In the genomic region with DNA sequence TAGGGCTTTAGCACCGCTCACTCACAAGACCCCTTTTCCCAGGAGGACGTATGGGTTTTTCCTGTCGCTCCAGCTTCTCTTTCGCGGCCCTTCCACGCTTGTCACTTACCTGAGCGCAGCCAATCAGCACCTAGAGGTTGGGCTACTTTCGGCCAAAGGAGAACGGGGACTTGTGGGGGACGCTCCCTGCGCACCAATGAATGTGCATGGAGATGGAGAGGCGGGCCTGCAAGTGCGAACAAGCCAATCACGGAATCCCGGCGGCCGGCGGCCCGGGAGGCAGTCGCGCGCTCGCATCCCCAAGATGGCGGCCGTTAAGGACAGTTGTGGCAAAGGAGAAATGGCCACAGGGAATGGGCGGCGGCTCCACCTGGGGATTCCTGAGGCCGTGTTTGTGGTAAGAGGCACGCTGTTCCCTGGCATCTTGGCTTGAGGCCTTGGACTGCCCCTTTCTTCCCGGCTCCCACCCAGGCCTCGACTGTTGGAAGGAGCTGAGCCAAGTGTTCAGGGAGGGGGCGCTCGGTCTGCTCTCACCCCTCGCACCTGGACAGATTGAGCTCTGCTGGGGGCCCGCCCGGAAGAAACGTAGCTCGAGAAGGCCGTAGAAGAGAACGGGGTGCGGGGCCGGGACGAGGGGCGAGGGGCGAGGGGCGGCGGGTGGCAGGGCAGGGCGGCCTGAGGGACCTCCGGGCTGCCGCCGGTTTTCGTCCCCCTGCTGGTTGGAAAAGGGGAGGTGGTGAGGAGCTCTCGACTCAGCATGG, we compare ENCODE assay signal across 8 cellular contexts. TPM values are rescaled to one million over a fixed set of nuclear protein-coding genes. Genes with fewer than 3 reads are reported as not detected.
DNase-seq lines count a peak whose midpoint lies in the region; ATAC-seq and TF ChIP-seq lines count a peak whose summit lies in the region.

A gene with protein sequence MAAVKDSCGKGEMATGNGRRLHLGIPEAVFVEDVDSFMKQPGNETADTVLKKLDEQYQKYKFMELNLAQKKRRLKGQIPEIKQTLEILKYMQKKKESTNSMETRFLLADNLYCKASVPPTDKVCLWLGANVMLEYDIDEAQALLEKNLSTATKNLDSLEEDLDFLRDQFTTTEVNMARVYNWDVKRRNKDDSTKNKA (plus strand): TSS at position 282 of the 761 bp plus-strand sequence. CDS start 23 bp downstream, at position 305.

- peak within 1 kb of the TSS; percentile 98 for H2AFZ ChIP-seq in trophoblast cell (ENCODE audit: insufficient read depth, low read length, poor library complexity)

- peaks cover 7% of the 10 kb centered on the region for H3K79me2 ChIP-seq in trophoblast cell (ENCODE audit: control insufficient read depth, insufficient read depth, low read length, poor library complexity)

- H3K9me3 Mint-ChIP-seq in T-cell: no peaks in the 10 kb centered on the region

- no peak within 1 kb of the TSS for H2BK12ac ChIP-seq in trophoblast cell (ENCODE audit: low read length)

- intact Hi-C loops in cardiac septum (cut with DNase I): no loop called here
- intact Hi-C loops in transverse colon (cut with DNase I; ENCODE audit: low total_unique reads): no loop called here

- peak within 1 kb of the TSS; percentile 91 for H2BK5ac ChIP-seq in trophoblast cell (ENCODE audit: low read depth, low read length, poor library complexity)

- no peak within 1 kb of the TSS for H3K23ac ChIP-seq in trophoblast cell (ENCODE audit: low read length)

- H3K9me3 ChIP-seq in trophoblast cell (ENCODE audit: insufficient read depth, low read depth, low read length): no peaks in the 10 kb centered on the region
- no peaks in the 10 kb centered on the region for H3K9me3 ChIP-seq in transverse colon

- H3K27ac Mint-ChIP-seq in T-cell: peak within 1 kb of the TSS; percentile 87 to 90

- peak within 1 kb of the TSS; percentile 96 for H3K9ac ChIP-seq in trophoblast cell (ENCODE audit: low read length)

- H3K4me3 Mint-ChIP-seq in T-cell: peak within 1 kb of the TSS; percentile 83 to 97 (median 94)

- peaks cover 3 to 7% of the 10 kb centered on the region in 2 experiments for H3K36me3 ChIP-seq in trophoblast cell (ENCODE audit: control insufficient read depth in 1 of 2, insufficient read depth in 2 of 2, low read length in 2 of 2)
- H3K36me3 ChIP-seq in transverse colon: no peaks in the 10 kb centered on the region

- no peak for TF ChIP-seq POLR2A in transverse colon (IDR thresholded peaks at IDR 0.05)

- CTCF ChIA-PET in T-cell (lab: Charles Lee): interaction anchor here (0.5 to 2.4 kb wide), 11 partner anchors 26 to 1882 kb away, joined by 3 to 11 read pairs (median 3); no protein-coding TSS in a partner anchor

- H3K18ac ChIP-seq in trophoblast cell (ENCODE audit: low read length): peak within 1 kb of the TSS; percentile 98

- H3K4me1 Mint-ChIP-seq in T-cell: peaks cover 21 to 26% (median 25%) of the 10 kb centered on the region in 3 donors

- H4K91ac ChIP-seq in trophoblast cell (ENCODE audit: low read depth, low read length): peak within 1 kb of the TSS; percentile 95

- H3K4me2 ChIP-seq in trophoblast cell (ENCODE audit: low read length): peak within 1 kb of the TSS; percentile 92

- no peaks in the 10 kb centered on the region for H3K27me3 Mint-ChIP-seq in T-cell

- peak within 1 kb of the TSS; percentile 99 for H3K14ac ChIP-seq in trophoblast cell (ENCODE audit: low read length)

- peaks cover 6% of the 10 kb centered on the region for H3K79me1 ChIP-seq in trophoblast cell (ENCODE audit: low read length)

- ATAC-seq in HG02840 (IDR thresholded peaks at IDR 0.05; ENCODE audit: low FRiP score, unreplicated experiment): peak; percentile 98
- peak; percentile 97 to 99 (median 98) for ATAC-seq in T-cell (replicated peaks in 1 of 4)

- in situ Hi-C loops in transverse colon (cut with MboI; ENCODE audit: low pct_ligation_motif_present in 1 of 4, low pct_unique_long_range_greater_than_20kb in 1 of 4, low sequenced_read_pairs in 3 of 4): no loop called here

- H2AK5ac ChIP-seq in trophoblast cell (ENCODE audit: low read length): peak within 1 kb of the TSS; percentile 69

- peak within 1 kb of the TSS; percentile 99 for H4K8ac ChIP-seq in trophoblast cell (ENCODE audit: low read depth, low read length)

- DNase-seq in NCI-H1436 (lab: John Stamatoyannopoulos, UW) (peak; percentile 95), T-cell (peak; percentile 58 to 91 (median 84)), cardiac septum (ENCODE audit: low spot score) (peak; percentile 95), trophoblast cell (peak; percentile 81 to 88), transverse colon (peak; percentile 90)

- no peaks in the 10 kb centered on the region for H3K36me3 Mint-ChIP-seq in T-cell

- peak within 1 kb of the TSS; percentile 99 for H4K12ac ChIP-seq in trophoblast cell (ENCODE audit: low read depth, low read length)

- peaks cover 2 to 5% of the 10 kb centered on the region in 2 experiments for H3K4me1 ChIP-seq in trophoblast cell (ENCODE audit: control insufficient read depth in 1 of 2, insufficient read depth in 2 of 2, low read length in 2 of 2)
- H3K4me1 ChIP-seq in transverse colon: peaks cover 0 to 19% (median 2%) of the 10 kb centered on the region in 4 donors

- no peaks in the 10 kb centered on the region for H3K27me3 ChIP-seq in trophoblast cell (ENCODE audit: insufficient read depth, low read length)
- no peaks in the 10 kb centered on the region for H3K27me3 ChIP-seq in transverse colon

- POLR2A ChIA-PET in T-cell (lab: Charles Lee): no interaction called here

- H3K4me3 ChIP-seq in GM12875 (ENCODE audit: low read depth, low read length) (peak within 1 kb of the TSS; percentile 83), trophoblast cell (ENCODE audit: low read depth, low read length) (peak within 1 kb of the TSS; percentile 90), transverse colon (peak within 1 kb of the TSS; percentile 51 to 79 (median 68))

- no peak within 1 kb of the TSS for H3K27ac ChIP-seq in adipose tissue (ENCODE audit: low read depth, low read length)
- peak within 1 kb of the TSS; percentile 89 for H3K27ac ChIP-seq in trophoblast cell (ENCODE audit: low read depth, low read length)
- H3K27ac ChIP-seq in transverse colon: peak within 1 kb of the TSS; percentile 84 to 92 (median 90)

- 0 to 37% (median 0%) methylated on average over 29 to 53 of the region's 53 CpGs for WGBS in adipose tissue, 3 donors
- no CpG with 5 or more reads among the region's 53 CpGs for WGBS in trophoblast cell (ENCODE audit: extremely low coverage, insufficient coverage, insufficient read length)
- 47% methylated on average over 53 of the region's 53 CpGs; no CpG with 5 or more reads in 1 of the 2 donors for WGBS in transverse colon (ENCODE audit: low coverage in 1 of 2), 2 donors

- TF ChIP-seq EP300 in transverse colon (IDR thresholded peaks at IDR 0.05; ENCODE audit: low read depth): no peak

- H2BK120ac ChIP-seq in trophoblast cell (ENCODE audit: insufficient read depth, low read length, poor library complexity): peak within 1 kb of the TSS; percentile 94

- peak within 1 kb of the TSS; percentile 95 for H3K4ac ChIP-seq in trophoblast cell (ENCODE audit: low read depth, low read length)

- peak; percentile 43; the same call in 1 of the 2 replicates for TF ChIP-seq CTCF in GM12875 (IDR thresholded peaks at IDR 0.05; ENCODE audit: borderline replicate concordance, insufficient read depth, low read depth, low read length)
- peak; percentile 44 to 63 (median 50) for TF ChIP-seq CTCF in transverse colon (IDR thresholded peaks at IDR 0.05)

RNA-seq across cellular contexts. Expression of the gene that starts here (rescaled TPM):
- total RNA-seq in T-cell (10 to 100 TPM; 22.6 to 31.8 (median 26.0) TPM), cardiac septum (62.9 TPM), transverse colon (10 to 100 TPM in 3 of 4 donors, 1 to 10 TPM in 1; 6.0 to 24.5 (median 22.3) TPM)
- 10 to 100 TPM; 14.2 to 49.6 (median 29.9) TPM for polyA plus RNA-seq in adipose tissue
- polyA plus RNA-seq in trophoblast cell (2013): 34.8 and 36.8 TPM in 2 replicates
